In the genomic region with DNA sequence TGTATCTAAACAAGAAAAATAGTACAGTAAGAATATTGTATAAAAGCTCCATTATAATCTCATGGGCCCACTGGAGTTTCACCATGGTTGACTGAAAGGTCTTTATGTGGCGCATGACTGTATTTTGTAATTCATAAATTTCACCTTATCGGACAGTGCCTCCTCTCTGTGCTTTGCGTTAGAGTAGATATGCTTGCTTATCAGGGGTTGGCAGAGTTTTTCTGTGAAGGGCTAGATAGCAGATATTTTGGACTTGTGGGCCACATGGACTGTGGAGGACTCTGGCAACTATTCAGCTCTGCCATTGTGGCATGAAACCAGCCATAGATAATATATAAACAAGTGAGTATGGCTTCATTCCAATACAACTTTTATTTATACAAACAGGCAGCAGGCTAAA, we compare ENCODE assay signal across 1 cellular context.
A peak's percentile ranks its signal among the peaks of the same experiment; 100 is the strongest.
TF ChIP-seq lines count a peak whose summit lies in the region.

No MANE protein-coding gene starts in this region.

TF ChIP-seq in K562, 482 proteins besides CTCF, POLR2A, EP300 and RAD21 (continued from another document and continues in another):
- TF ChIP-seq, protein P1, sequence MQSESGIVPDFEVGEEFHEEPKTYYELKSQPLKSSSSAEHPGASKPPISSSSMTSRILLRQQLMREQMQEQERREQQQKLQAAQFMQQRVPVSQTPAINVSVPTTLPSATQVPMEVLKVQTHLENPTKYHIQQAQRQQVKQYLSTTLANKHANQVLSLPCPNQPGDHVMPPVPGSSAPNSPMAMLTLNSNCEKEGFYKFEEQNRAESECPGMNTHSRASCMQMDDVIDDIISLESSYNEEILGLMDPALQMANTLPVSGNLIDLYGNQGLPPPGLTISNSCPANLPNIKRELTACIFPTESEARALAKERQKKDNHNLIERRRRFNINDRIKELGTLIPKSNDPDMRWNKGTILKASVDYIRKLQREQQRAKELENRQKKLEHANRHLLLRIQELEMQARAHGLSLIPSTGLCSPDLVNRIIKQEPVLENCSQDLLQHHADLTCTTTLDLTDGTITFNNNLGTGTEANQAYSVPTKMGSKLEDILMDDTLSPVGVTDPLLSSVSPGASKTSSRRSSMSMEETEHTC (IDR thresholded peaks at IDR 0.05): peak; percentile 98
- TF ChIP-seq, protein P2, sequence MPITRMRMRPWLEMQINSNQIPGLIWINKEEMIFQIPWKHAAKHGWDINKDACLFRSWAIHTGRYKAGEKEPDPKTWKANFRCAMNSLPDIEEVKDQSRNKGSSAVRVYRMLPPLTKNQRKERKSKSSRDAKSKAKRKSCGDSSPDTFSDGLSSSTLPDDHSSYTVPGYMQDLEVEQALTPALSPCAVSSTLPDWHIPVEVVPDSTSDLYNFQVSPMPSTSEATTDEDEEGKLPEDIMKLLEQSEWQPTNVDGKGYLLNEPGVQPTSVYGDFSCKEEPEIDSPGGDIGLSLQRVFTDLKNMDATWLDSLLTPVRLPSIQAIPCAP (CRISPR knock-in tag; IDR thresholded peaks at IDR 0.05; ENCODE audit: borderline replicate concordance): no peak
- TF ChIP-seq ZNF124 (CRISPR knock-in tag; IDR thresholded peaks at IDR 0.05) (no peak), DACH1 (IDR thresholded peaks at IDR 0.05; ENCODE audit: partially characterized antibody) (peak; percentile 52), YY1 (IDR thresholded peaks at IDR 0.05; ENCODE audit: borderline replicate concordance in 1 of 3, control insufficient read depth in 1 of 3, extremely low read depth in 1 of 3, insufficient read depth in 3 of 3, insufficient read length in 1 of 3, insufficient replicate concordance in 2 of 3, low read depth in 1 of 3, low read length in 2 of 3) (no peak), MED1 (CRISPR knock-in tag; IDR thresholded peaks at IDR 0.05; ENCODE audit: borderline replicate concordance) (no peak), RB1 (IDR thresholded peaks at IDR 0.05; ENCODE audit: low read depth) (peak; percentile 31; the same call in 1 of the 2 replicates), STAT5B (CRISPR knock-in tag; IDR thresholded peaks at IDR 0.05) (no peak), EGR1 (conservative IDR thresholded peaks at IDR 0.05) (no peak), EHMT2 (IDR thresholded peaks at IDR 0.05) (no peak; the same call in 1 of the 2 replicates), ZNF316 (IDR thresholded peaks at IDR 0.05) (no peak), MCM7 (IDR thresholded peaks at IDR 0.05) (no peak), CAMTA2 (CRISPR knock-in tag; conservative IDR thresholded peaks at IDR 0.05) (no peak), RFX5 (IDR thresholded peaks at IDR 0.05; ENCODE audit: low read depth, low read length) (no peak; the same call in 1 of the 2 replicates), ZFPM2 (CRISPR knock-in tag; IDR thresholded peaks at IDR 0.05) (peak; percentile 79; the same call in 1 of the 2 replicates), GATAD2B (IDR thresholded peaks at IDR 0.05; ENCODE audit: borderline replicate concordance) (peak; percentile 94), MYC (IDR thresholded peaks at IDR 0.05; ENCODE audit: low read depth, low read length) (peak; percentile 98), MYC (CRISPR knock-in tag; IDR thresholded peaks at IDR 0.05; ENCODE audit: borderline replicate concordance, low read depth) (no peak), NEUROD1 (IDR thresholded peaks at IDR 0.05; ENCODE audit: borderline replicate concordance, low read depth, low read length, partially characterized antibody) (peak; percentile 94), GTF2F1 (IDR thresholded peaks at IDR 0.05; ENCODE audit: low read depth, low read length) (no peak), ZSCAN29 (IDR thresholded peaks at IDR 0.05) (no peak), ETV1 (tag; conservative IDR thresholded peaks at IDR 0.05; ENCODE audit: low read depth) (peak; percentile 49; the same call in 1 of the 2 replicates), ZNF644 (tag; IDR thresholded peaks at IDR 0.05; ENCODE audit: low read depth) (peak; percentile 99), RBM34 (IDR thresholded peaks at IDR 0.05; ENCODE audit: borderline replicate concordance, insufficient read depth, low read length) (no peak), CEBPG (CRISPR knock-in tag; IDR thresholded peaks at IDR 0.05) (0 out of 2 replicates have a peak, but pooled peaks have one; percentile 17), CEBPG (tag; conservative IDR thresholded peaks at IDR 0.05 in 1 of 2, IDR thresholded peaks at IDR 0.05 in 1 of 2) (peak in 1 of 2 experiments; percentile 36; a peak in 3 of 4 replicates), ZNF780A (CRISPR knock-in tag; IDR thresholded peaks at IDR 0.05) (no peak), FOXJ3 (CRISPR knock-in tag; IDR thresholded peaks at IDR 0.05) (no peak), CEBPB (tag; IDR thresholded peaks at IDR 0.05) (peak; percentile 93), CCAR2 (IDR thresholded peaks at IDR 0.05; ENCODE audit: low read depth, low read length) (no peak), POLR2AphosphoS5 (IDR thresholded peaks at IDR 0.05; ENCODE audit: control insufficient read depth, insufficient read depth, low read depth, low read length) (peak; percentile 100), RBM14 (IDR thresholded peaks at IDR 0.05; ENCODE audit: borderline replicate concordance, insufficient read depth, low read depth, low read length) (no peak), KHSRP (IDR thresholded peaks at IDR 0.05) (peak; percentile 97), TCF7 (IDR thresholded peaks at IDR 0.05; ENCODE audit: borderline replicate concordance) (peak; percentile 80; the same call in 1 of the 2 replicates), PTBP1 (IDR thresholded peaks at IDR 0.05; ENCODE audit: low read depth, low read length) (no peak), YBX1 (IDR thresholded peaks at IDR 0.05) (peak; percentile 75; the same call in 1 of the 2 replicates), GABPA (tag; conservative IDR thresholded peaks at IDR 0.05; ENCODE audit: low read depth) (0 out of 2 replicates have a peak, but pooled peaks have one; percentile 20), ZNF57 (CRISPR knock-in tag; IDR thresholded peaks at IDR 0.05) (no peak), RUNX1 (IDR thresholded peaks at IDR 0.05; ENCODE audit: low read depth) (0 out of 2 replicates have a peak, but pooled peaks have one; percentile 81), TBL1XR1 (IDR thresholded peaks at IDR 0.05; ENCODE audit: low read length in 2 of 2) (peak; percentile 85 to 99; a peak in 3 of 4 replicates), PHF21A (IDR thresholded peaks at IDR 0.05; ENCODE audit: borderline replicate concordance, low read depth) (no peak), DDX20 (tag; IDR thresholded peaks at IDR 0.05; ENCODE audit: low read depth) (peak; percentile 79; the same call in 1 of the 2 replicates), SP1 (CRISPR knock-in tag; IDR thresholded peaks at IDR 0.05) (peak; percentile 65; the same call in 1 of the 2 replicates), CREM (IDR thresholded peaks at IDR 0.05; ENCODE audit: low read depth) (peak; percentile 89), ELF2 (CRISPR knock-in tag; IDR thresholded peaks at IDR 0.05) (no peak), RBM39 (optimal IDR thresholded peaks at IDR 0.05; ENCODE audit: low read depth, low read length) (no peak), L3MBTL2 (IDR thresholded peaks at IDR 0.05) (peak; percentile 57; the same call in 1 of the 2 replicates)
- TF ChIP-seq, protein P3, sequence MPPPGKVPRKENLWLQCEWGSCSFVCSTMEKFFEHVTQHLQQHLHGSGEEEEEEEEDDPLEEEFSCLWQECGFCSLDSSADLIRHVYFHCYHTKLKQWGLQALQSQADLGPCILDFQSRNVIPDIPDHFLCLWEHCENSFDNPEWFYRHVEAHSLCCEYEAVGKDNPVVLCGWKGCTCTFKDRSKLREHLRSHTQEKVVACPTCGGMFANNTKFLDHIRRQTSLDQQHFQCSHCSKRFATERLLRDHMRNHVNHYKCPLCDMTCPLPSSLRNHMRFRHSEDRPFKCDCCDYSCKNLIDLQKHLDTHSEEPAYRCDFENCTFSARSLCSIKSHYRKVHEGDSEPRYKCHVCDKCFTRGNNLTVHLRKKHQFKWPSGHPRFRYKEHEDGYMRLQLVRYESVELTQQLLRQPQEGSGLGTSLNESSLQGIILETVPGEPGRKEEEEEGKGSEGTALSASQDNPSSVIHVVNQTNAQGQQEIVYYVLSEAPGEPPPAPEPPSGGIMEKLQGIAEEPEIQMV (tag; conservative IDR thresholded peaks at IDR 0.05; ENCODE audit: low read depth): no peak
- TF ChIP-seq, protein P4, sequence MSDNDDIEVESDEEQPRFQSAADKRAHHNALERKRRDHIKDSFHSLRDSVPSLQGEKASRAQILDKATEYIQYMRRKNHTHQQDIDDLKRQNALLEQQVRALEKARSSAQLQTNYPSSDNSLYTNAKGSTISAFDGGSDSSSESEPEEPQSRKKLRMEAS (CRISPR knock-in tag; IDR thresholded peaks at IDR 0.05): peak; percentile 81; the same call in 1 of the 2 replicates
- TF ChIP-seq, protein P5, sequence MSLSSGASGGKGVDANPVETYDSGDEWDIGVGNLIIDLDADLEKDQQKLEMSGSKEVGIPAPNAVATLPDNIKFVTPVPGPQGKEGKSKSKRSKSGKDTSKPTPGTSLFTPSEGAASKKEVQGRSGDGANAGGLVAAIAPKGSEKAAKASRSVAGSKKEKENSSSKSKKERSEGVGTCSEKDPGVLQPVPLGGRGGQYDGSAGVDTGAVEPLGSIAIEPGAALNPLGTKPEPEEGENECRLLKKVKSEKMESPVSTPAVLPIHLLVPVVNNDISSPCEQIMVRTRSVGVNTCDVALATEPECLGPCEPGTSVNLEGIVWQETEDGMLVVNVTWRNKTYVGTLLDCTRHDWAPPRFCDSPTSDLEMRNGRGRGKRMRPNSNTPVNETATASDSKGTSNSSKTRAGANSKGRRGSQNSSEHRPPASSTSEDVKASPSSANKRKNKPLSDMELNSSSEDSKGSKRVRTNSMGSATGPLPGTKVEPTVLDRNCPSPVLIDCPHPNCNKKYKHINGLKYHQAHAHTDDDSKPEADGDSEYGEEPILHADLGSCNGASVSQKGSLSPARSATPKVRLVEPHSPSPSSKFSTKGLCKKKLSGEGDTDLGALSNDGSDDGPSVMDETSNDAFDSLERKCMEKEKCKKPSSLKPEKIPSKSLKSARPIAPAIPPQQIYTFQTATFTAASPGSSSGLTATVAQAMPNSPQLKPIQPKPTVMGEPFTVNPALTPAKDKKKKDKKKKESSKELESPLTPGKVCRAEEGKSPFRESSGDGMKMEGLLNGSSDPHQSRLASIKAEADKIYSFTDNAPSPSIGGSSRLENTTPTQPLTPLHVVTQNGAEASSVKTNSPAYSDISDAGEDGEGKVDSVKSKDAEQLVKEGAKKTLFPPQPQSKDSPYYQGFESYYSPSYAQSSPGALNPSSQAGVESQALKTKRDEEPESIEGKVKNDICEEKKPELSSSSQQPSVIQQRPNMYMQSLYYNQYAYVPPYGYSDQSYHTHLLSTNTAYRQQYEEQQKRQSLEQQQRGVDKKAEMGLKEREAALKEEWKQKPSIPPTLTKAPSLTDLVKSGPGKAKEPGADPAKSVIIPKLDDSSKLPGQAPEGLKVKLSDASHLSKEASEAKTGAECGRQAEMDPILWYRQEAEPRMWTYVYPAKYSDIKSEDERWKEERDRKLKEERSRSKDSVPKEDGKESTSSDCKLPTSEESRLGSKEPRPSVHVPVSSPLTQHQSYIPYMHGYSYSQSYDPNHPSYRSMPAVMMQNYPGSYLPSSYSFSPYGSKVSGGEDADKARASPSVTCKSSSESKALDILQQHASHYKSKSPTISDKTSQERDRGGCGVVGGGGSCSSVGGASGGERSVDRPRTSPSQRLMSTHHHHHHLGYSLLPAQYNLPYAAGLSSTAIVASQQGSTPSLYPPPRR (CRISPR knock-in tag; IDR thresholded peaks at IDR 0.05; ENCODE audit: borderline replicate concordance): peak; percentile 94
- TF ChIP-seq, protein P6, sequence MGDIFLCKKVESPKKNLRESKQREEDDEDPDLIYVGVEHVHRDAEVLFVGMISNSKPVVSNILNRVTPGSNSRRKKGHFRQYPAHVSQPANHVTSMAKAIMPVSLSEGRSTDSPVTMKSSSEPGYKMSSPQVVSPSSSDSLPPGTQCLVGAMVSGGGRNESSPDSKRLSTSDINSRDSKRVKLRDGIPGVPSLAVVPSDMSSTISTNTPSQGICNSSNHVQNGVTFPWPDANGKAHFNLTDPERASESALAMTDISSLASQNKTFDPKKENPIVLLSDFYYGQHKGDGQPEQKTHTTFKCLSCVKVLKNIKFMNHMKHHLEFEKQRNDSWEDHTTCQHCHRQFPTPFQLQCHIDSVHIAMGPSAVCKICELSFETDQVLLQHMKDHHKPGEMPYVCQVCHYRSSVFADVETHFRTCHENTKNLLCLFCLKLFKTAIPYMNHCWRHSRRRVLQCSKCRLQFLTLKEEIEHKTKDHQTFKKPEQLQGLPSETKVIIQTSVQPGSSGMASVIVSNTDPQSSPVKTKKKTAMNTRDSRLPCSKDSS (IDR thresholded peaks at IDR 0.05; ENCODE audit: low read depth, partially characterized antibody): no peak
- TF ChIP-seq, protein P7, sequence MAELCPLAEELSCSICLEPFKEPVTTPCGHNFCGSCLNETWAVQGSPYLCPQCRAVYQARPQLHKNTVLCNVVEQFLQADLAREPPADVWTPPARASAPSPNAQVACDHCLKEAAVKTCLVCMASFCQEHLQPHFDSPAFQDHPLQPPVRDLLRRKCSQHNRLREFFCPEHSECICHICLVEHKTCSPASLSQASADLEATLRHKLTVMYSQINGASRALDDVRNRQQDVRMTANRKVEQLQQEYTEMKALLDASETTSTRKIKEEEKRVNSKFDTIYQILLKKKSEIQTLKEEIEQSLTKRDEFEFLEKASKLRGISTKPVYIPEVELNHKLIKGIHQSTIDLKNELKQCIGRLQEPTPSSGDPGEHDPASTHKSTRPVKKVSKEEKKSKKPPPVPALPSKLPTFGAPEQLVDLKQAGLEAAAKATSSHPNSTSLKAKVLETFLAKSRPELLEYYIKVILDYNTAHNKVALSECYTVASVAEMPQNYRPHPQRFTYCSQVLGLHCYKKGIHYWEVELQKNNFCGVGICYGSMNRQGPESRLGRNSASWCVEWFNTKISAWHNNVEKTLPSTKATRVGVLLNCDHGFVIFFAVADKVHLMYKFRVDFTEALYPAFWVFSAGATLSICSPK (IDR thresholded peaks at IDR 0.05; ENCODE audit: borderline replicate concordance): no peak
- TF ChIP-seq, protein P8, sequence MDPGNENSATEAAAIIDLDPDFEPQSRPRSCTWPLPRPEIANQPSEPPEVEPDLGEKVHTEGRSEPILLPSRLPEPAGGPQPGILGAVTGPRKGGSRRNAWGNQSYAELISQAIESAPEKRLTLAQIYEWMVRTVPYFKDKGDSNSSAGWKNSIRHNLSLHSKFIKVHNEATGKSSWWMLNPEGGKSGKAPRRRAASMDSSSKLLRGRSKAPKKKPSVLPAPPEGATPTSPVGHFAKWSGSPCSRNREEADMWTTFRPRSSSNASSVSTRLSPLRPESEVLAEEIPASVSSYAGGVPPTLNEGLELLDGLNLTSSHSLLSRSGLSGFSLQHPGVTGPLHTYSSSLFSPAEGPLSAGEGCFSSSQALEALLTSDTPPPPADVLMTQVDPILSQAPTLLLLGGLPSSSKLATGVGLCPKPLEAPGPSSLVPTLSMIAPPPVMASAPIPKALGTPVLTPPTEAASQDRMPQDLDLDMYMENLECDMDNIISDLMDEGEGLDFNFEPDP (CRISPR knock-in tag; IDR thresholded peaks at IDR 0.05): no peak
